ENCODE assay signal across 29 cellular contexts in genomic region chr9:83267741-83268140, GRCh38.
"Had no signal": no experiment of that assay in that cellular context is flagged by ENCODE, and none has a peak within 500 bp of the region (broad histone marks: within the 10 kb centered on the region; RNA-seq: fewer than 3 reads in every experiment).

No MANE protein-coding gene starts in this region.

- FAIRE-seq: colon, endometrium, frontal cortex, TTC549 had no signal

- H3K4me1 ChIP-seq: breast epithelium, suprapubic skin had no signal

- H3K27ac ChIP-seq: ascending aorta, breast epithelium, neutrophil, suprapubic skin, upper lobe of right lung, WERI-Rb-1 had no signal

- DNase-seq: activated CD4-positive, alpha-beta T cell treated with anti-CD3 and anti-CD28 coated beads for 48 hours; activated CD4-positive, alpha-beta T cell treated with anti-CD3 and anti-CD28 coated beads, Interleukin-2, amount 50 U/mL, for 48 hours; activated CD8-positive, alpha-beta memory T cell treated with anti-CD3 and anti-CD28 coated beads for 24 hours; activated effector memory CD4-positive, alpha-beta T cell treated with anti-CD3 and anti-CD28 coated beads, Interleukin-2, amount 50 U/mL, for 16 hours; activated naive CD4-positive, alpha-beta T cell treated with anti-CD3 and anti-CD28 coated beads, Interleukin-2, amount 10 ng/mL, durations not matched to agents 7 days and 5 days; activated naive CD8-positive, alpha-beta T cell treated with anti-CD3 and anti-CD28 coated beads, Interleukin-2, amount 10 ng/mL, durations not matched to agents 7 days and 5 days; activated T-cell treated with anti-CD3 and anti-CD28 coated beads, Interleukin-2, amount 50 U/mL, for 1 hour; effector CD8-positive, alpha-beta T cell; glutamatergic neuron; hippocampal formation; mucosa of descending colon; retina; stimulated activated CD4-positive, alpha-beta T cell treated with anti-CD3 and anti-CD28 coated beads, Interleukin-15, amount 100 ng/mL, for 24 hours; stimulated activated CD4-positive, alpha-beta T cell treated with anti-CD3 and anti-CD28 coated beads, Interleukin-2, amount 100 ng/mL, for 24 hours; stimulated activated naive B cell treated with anti-CD40 and anti-IgM and Interleukin-4, amounts not matched to agents 10 μg/mL and 1 μg/mL and 100 μg/mL, for 72 hours; SW 1271; T-helper 9 cell; tibial artery; upper lobe of right lung; WERI-Rb-1 had no signal

- H3K9me3 ChIP-seq: ascending aorta, breast epithelium, mucosa of descending colon, neutrophil, suprapubic skin, tibial artery, upper lobe of right lung had no signal

- H3K27me3 ChIP-seq: ascending aorta, breast epithelium, neutrophil, suprapubic skin, tibial artery, upper lobe of right lung had no signal

- H3K4me3 ChIP-seq: ascending aorta, breast epithelium, lung, mucosa of descending colon, suprapubic skin, tibial artery, upper lobe of right lung had no signal

- ATAC-seq: stimulated activated naive B cell treated with anti-CD40 and anti-IgM and Interleukin-4, amounts not matched to agents 10 μg/mL and 1 μg/mL and 100 μg/mL, for 72 hours had no signal

- H3K36me3 ChIP-seq: ascending aorta, breast epithelium, neutrophil, suprapubic skin, tibial artery, upper lobe of right lung, WERI-Rb-1 had no signal
